In the genomic region with DNA sequence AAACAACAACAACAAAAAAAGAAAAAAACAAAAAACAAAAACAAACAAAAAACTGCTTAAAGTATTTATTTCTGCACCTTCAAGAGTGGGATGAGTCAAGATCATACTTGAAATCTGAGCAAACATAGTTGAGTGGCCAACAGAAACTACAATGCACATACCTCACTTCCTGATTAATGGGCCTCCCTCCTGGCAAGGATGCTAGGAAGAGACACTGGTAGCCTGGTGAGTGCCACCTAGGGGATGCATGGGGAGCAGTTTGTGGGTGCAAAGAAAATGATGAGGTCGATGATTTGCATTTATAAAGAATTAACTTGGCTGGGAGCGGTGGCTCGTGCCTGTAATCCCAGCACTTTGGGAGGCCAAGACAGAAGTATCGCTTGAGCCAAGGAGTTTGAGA, we compare ENCODE assay signal across 11 cellular contexts.
DNase-seq lines count a peak whose midpoint lies in the region; ATAC-seq and TF ChIP-seq lines count a peak whose summit lies in the region.
"Had no signal": no experiment of that assay in that cellular context is flagged by ENCODE, and none has a peak within 500 bp of the region (broad histone marks: within the 10 kb centered on the region; RNA-seq: fewer than 3 reads in every experiment).

No MANE protein-coding gene starts in this region.

- H3K4me3 ChIP-seq in cardiac muscle cell, result no peak overlapping the region

- peaks cover 36% of the 10 kb centered on the region for H3K4me1 ChIP-seq in cardiac muscle cell (ENCODE audit: low read depth)

- DNase-seq in cardiac muscle cell (ENCODE audit: low read depth in 1 of 2, low spot score in 1 of 2) (peak in 1 of 2 donors; percentile 11), left ventricle myocardium superior (no peak), NAMALWA (ENCODE audit: low spot score) (peak; percentile 22), dermis blood vessel endothelial cell (peak; percentile 10), GM13976 (ENCODE audit: low spot score) (no peak), NCI-H2107 (lab: John Stamatoyannopoulos, UW) (no peak)
- DNase-seq: activated naive CD4-positive, alpha-beta T cell treated with anti-CD3 and anti-CD28 coated beads, Interleukin-2, amount 10 ng/mL, durations not matched to agents 7 days and 5 days; CD8-positive, alpha-beta memory T cell; erythroblast had no signal

- H3K36me3 ChIP-seq in cardiac muscle cell, result no peaks in the 10 kb centered on the region

- no peaks in the 10 kb centered on the region for H3K27me3 ChIP-seq in cardiac muscle cell

- H3K9me3 ChIP-seq in cardiac muscle cell (ENCODE audit: low read depth), result no peaks in the 10 kb centered on the region

- intact Hi-C loops in left ventricle myocardium superior (cut with micrococcal nuclease), result loop anchor here (10.0 kb wide), 1 partner anchor 814 kb away; no protein-coding TSS in a partner anchor

- ATAC-seq in left ventricle myocardium superior (no peak), GM18502 (IDR thresholded peaks at IDR 0.05; ENCODE audit: poor library complexity, unreplicated experiment) (no peak), HG03135 (IDR thresholded peaks at IDR 0.05; ENCODE audit: unreplicated experiment) (no peak)

- in situ Hi-C loops in GM13976 (cut with MboI; ENCODE audit: low sequenced_read_pairs, unreplicated experiment), result loop anchor here (10.0 to 25.0 kb wide), 2 partner anchors 381 to 804 kb away; partner anchors contain the start of gene MAFB

- TF ChIP-seq CTCF in cardiac muscle cell (IDR thresholded peaks at IDR 0.05; ENCODE audit: low read depth, low read length), result peak; percentile 15
- TF ChIP-seq CTCF in GM13976 (IDR thresholded peaks at IDR 0.05; ENCODE audit: borderline replicate concordance, control extremely low read depth, extremely low read depth, insufficient read depth, missing control alignments), result no peak

- no peak overlapping the region for H3K27ac ChIP-seq in cardiac muscle cell

Comparison
In these comparisons a context has a peak if more than half of its experiments do, and no peak if none do; other contexts are left out.
1. DNase-seq: peak in NAMALWA (single experiment) and dermis blood vessel endothelial cell (single experiment); none in left ventricle myocardium superior (single experiment), GM13976 (single experiment) and NCI-H2107 (single experiment).